Comparison of ENCODE assay signal across 22 cellular contexts in genomic region chr22:23261900-23262450, GRCh38.
DNase-seq lines count a peak whose midpoint lies in the region; ATAC-seq and TF ChIP-seq lines count a peak whose summit lies in the region.
"Had no signal": no experiment of that assay in that cellular context is flagged by ENCODE, and none has a peak within 500 bp of the region (broad histone marks: within the 10 kb centered on the region; RNA-seq: fewer than 3 reads in every experiment).

No MANE protein-coding gene starts in this region.

- peaks cover 36 to 100% (median 80%) of the 10 kb centered on the region in 10 experiments for H3K4me1 ChIP-seq in BLaER1 treated with 17β-estradiol and CSF1 and Interleukin-3, amounts not matched to agents 10 nM and 100 nM
- H3K4me1 ChIP-seq: BE2C had no signal

- H3K27me3 Mint-ChIP-seq in immature natural killer cell (ENCODE audit: low read depth in 3 of 3) = peaks cover 11 to 27% (median 17%) of the 10 kb centered on the region in 3 donors
- H3K27me3 Mint-ChIP-seq in progenitor cell of endocrine pancreas = no peaks in the 10 kb centered on the region
- H3K27me3 Mint-ChIP-seq: CD4-positive, CD25-positive, alpha-beta regulatory T cell had no signal

- H3K27ac Mint-ChIP-seq in immature natural killer cell = peak overlapping the region in 4 of 6 donors; percentile 45 to 62 (median 48)
- peak overlapping the region; percentile 45 for H3K27ac Mint-ChIP-seq in progenitor cell of endocrine pancreas

- H3K9me3 Mint-ChIP-seq in immature natural killer cell (no peaks in the 10 kb centered on the region), progenitor cell of endocrine pancreas (ENCODE audit: low read depth) (no peaks in the 10 kb centered on the region)
- H3K9me3 Mint-ChIP-seq: CD4-positive, CD25-positive, alpha-beta regulatory T cell had no signal

- H4K20me1 ChIP-seq in BLaER1 treated with 17β-estradiol and CSF1 and Interleukin-3, amounts not matched to agents 10 nM and 100 nM = peaks cover 0 to 100% (median 51%) of the 10 kb centered on the region in 11 experiments; a peak in 20 of 22 replicates

- peaks cover 15 to 97% (median 77%) of the 10 kb centered on the region in 11 experiments; a peak in 21 of 22 replicates for H3K36me3 ChIP-seq in BLaER1 treated with 17β-estradiol and CSF1 and Interleukin-3, amounts not matched to agents 10 nM and 100 nM

- peak overlapping the region; percentile 3 to 70 (median 48); a peak in 19 of 22 replicates for H3K9ac ChIP-seq in BLaER1 treated with 17β-estradiol and CSF1 and Interleukin-3, amounts not matched to agents 10 nM and 100 nM

- no peak for ATAC-seq in GM21576 (IDR thresholded peaks at IDR 0.05; ENCODE audit: unreplicated experiment)
- ATAC-seq: SK-N-SH treated with all-trans-retinoic acid at 6 μM for 48 hours had no signal

- POLR2A ChIA-PET in RWPE1 (lab: Yijun Ruan, JAX; ENCODE audit: low non-redundant PET) = no interaction called here

- TF ChIP-seq CTCF in RWPE1 (conservative IDR thresholded peaks at IDR 0.05; ENCODE audit: low read depth) (no peak), progenitor cell of endocrine pancreas (IDR thresholded peaks at IDR 0.05; ENCODE audit: unreplicated experiment) (no peak)

- DNase-seq in RWPE1 (ENCODE audit: low spot score) (no peak), immature natural killer cell (no peak), progenitor cell of endocrine pancreas (ENCODE audit: low spot score, unreplicated experiment) (no peak), kidney tubule cell (ENCODE audit: low spot score) (no peak)
- DNase-seq in stimulated activated naive CD4-positive, alpha-beta T cell (lab: John Stamatoyannopoulos, UW) = no peak
- DNase-seq: 8988T; ACHN; BE2C; CD4-positive, CD25-positive, alpha-beta regulatory T cell; DMS153; DND-41; KBM-7; MV-4-11; NCI-H1105; NCI-H2029; NCI-H446 treated with DMSO at 0.1 percent for 48 hours; NCI-H526; OCI-M1; Peyer's patch had no signal

- H3K4me3 Mint-ChIP-seq in immature natural killer cell = no peak overlapping the region
- no peak overlapping the region for H3K4me3 Mint-ChIP-seq in progenitor cell of endocrine pancreas (ENCODE audit: low read depth)
- H3K4me3 Mint-ChIP-seq: CD4-positive, CD25-positive, alpha-beta regulatory T cell had no signal

- H3K4me1 Mint-ChIP-seq in immature natural killer cell = peaks cover 39 to 45% of the 10 kb centered on the region in 2 donors
- H3K4me1 Mint-ChIP-seq in progenitor cell of endocrine pancreas (ENCODE audit: low read depth) = peaks cover 6% of the 10 kb centered on the region

- no peaks in the 10 kb centered on the region for H3K9me3 ChIP-seq in BLaER1 treated with 17β-estradiol and CSF1 and Interleukin-3, amounts not matched to agents 10 nM and 100 nM (replicated peaks in 1 of 11)
- H3K9me3 ChIP-seq: BE2C, Peyer's patch had no signal

- CTCF ChIA-PET in RWPE1 (lab: Yijun Ruan, JAX) = no interaction called here

- H3K36me3 Mint-ChIP-seq in immature natural killer cell (peaks cover 0 to 21% (median 5%) of the 10 kb centered on the region in 3 donors), progenitor cell of endocrine pancreas (ENCODE audit: insufficient read depth) (peaks cover 5% of the 10 kb centered on the region)

- peak overlapping the region in 6 of 10 experiments; percentile 1 to 31 (median 23); a peak in 5 of 20 replicates for H3K4me3 ChIP-seq in BLaER1 treated with 17β-estradiol and CSF1 and Interleukin-3, amounts not matched to agents 10 nM and 100 nM
- H3K4me3 ChIP-seq: Peyer's patch had no signal

- peak overlapping the region in 10 of 11 experiments; percentile 34 to 78 (median 68); a peak in 19 of 22 replicates for H3K27ac ChIP-seq in BLaER1 treated with 17β-estradiol and CSF1 and Interleukin-3, amounts not matched to agents 10 nM and 100 nM
- H3K27ac ChIP-seq in RWPE1 = peak overlapping the region; percentile 19; the same call in 1 of the 2 replicates
- H3K27ac ChIP-seq: Peyer's patch had no signal

- H3K27me3 ChIP-seq in BLaER1 treated with 17β-estradiol and CSF1 and Interleukin-3, amounts not matched to agents 10 nM and 100 nM = no peaks in the 10 kb centered on the region
- H3K27me3 ChIP-seq: BE2C, Peyer's patch had no signal

- peak overlapping the region; percentile 78 to 95 (median 87) for H3K4me2 ChIP-seq in BLaER1 treated with 17β-estradiol and CSF1 and Interleukin-3, amounts not matched to agents 10 nM and 100 nM
